In genomic region chr18:78448106-78448505, GRCh38 we compare ENCODE assay signal across 18 cellular contexts.
A peak's percentile ranks its signal among the peaks of the same experiment; 100 is the strongest.
DNase-seq lines count a peak whose midpoint lies in the region; ATAC-seq and TF ChIP-seq lines count a peak whose summit lies in the region.
"Had no signal": no experiment of that assay in that cellular context is flagged by ENCODE, and none has a peak within 500 bp of the region (broad histone marks: within the 10 kb centered on the region; RNA-seq: fewer than 3 reads in every experiment).

No MANE protein-coding gene starts in this region.

- H3K4me3 Mint-ChIP-seq in WTC11: no peak overlapping the region
- no peak overlapping the region for H3K4me3 Mint-ChIP-seq in stimulated activated effector memory CD8-positive, alpha-beta T cell treated with anti-CD3 and anti-CD28 coated beads, Interleukin-12 subunit alpha, Interleukin-12 subunit beta, amount 100 ng/mL, for 72 hours
- H3K4me3 Mint-ChIP-seq in activated naive CD4-positive, alpha-beta T cell treated with anti-CD3 and anti-CD28 coated beads for 36 hours: no peak overlapping the region
- H3K4me3 Mint-ChIP-seq: T-helper 2 cell treated with Interferon-gamma antibody and Interleukin-4, amounts not matched to agents 5 μg/mL and 100 μg/mL, for 36 hours had no signal

- H3K9me3 Mint-ChIP-seq in WTC11: peaks cover 46% of the 10 kb centered on the region
- H3K9me3 Mint-ChIP-seq in stimulated activated effector memory CD8-positive, alpha-beta T cell treated with anti-CD3 and anti-CD28 coated beads, Interleukin-12 subunit alpha, Interleukin-12 subunit beta, amount 100 ng/mL, for 72 hours: no peaks in the 10 kb centered on the region
- no peaks in the 10 kb centered on the region for H3K9me3 Mint-ChIP-seq in activated naive CD4-positive, alpha-beta T cell treated with anti-CD3 and anti-CD28 coated beads for 36 hours

- ATAC-seq in WTC11: peak; percentile 66; the same call in 1 of the 2 replicates
- peak; percentile 13 for ATAC-seq in stimulated activated effector memory CD8-positive, alpha-beta T cell treated with anti-CD3 and anti-CD28 coated beads, Interleukin-12 subunit alpha, Interleukin-12 subunit beta, amount 100 ng/mL, for 72 hours
- ATAC-seq: activated CD4-positive, CD25-positive, alpha-beta regulatory T cell treated with anti-CD3 and anti-CD28 coated beads, Interleukin-2, amount 50 U/mL, for 24 hours; left lobe of liver had no signal

- POLR2A ChIA-PET in WTC11 (lab: Charles Lee): no interaction called here

- H3K36me3 Mint-ChIP-seq in WTC11: peaks cover 35% of the 10 kb centered on the region
- H3K36me3 Mint-ChIP-seq in stimulated activated effector memory CD8-positive, alpha-beta T cell treated with anti-CD3 and anti-CD28 coated beads, Interleukin-12 subunit alpha, Interleukin-12 subunit beta, amount 100 ng/mL, for 72 hours: no peaks in the 10 kb centered on the region
- H3K36me3 Mint-ChIP-seq in activated naive CD4-positive, alpha-beta T cell treated with anti-CD3 and anti-CD28 coated beads for 36 hours (ENCODE audit: low read depth): no peaks in the 10 kb centered on the region
- H3K36me3 Mint-ChIP-seq: CD14-positive monocyte had no signal

- CTCF ChIA-PET in WTC11 (lab: Charles Lee): no interaction called here
- CTCF ChIA-PET in activated naive CD4-positive, alpha-beta T cell treated with anti-CD3 and anti-CD28 coated beads for 36 hours (lab: Charles Lee): no interaction called here

- peaks cover 13% of the 10 kb centered on the region for H3K27me3 Mint-ChIP-seq in WTC11 (ENCODE audit: low read depth)
- H3K27me3 Mint-ChIP-seq in activated naive CD4-positive, alpha-beta T cell treated with anti-CD3 and anti-CD28 coated beads for 36 hours (ENCODE audit: low read depth): no peaks in the 10 kb centered on the region

- DNase-seq in NCI-H345 (lab: John Stamatoyannopoulos, UW) (peak; percentile 23), NCI-H345 treated with DMSO at 0.1 percent for 48 hours (lab: John Stamatoyannopoulos, UW; ENCODE audit: unreplicated experiment) (no peak), NCI-H69 (lab: John Stamatoyannopoulos, UW) (peak; percentile 57), WTC11 (ENCODE audit: low spot score) (peak; percentile 34), NCI-H2196 (lab: John Stamatoyannopoulos, UW; ENCODE audit: unreplicated experiment) (no peak)
- DNase-seq in stimulated activated effector memory CD8-positive, alpha-beta T cell treated with anti-CD3 and anti-CD28 coated beads, Interleukin-12 subunit alpha, Interleukin-12 subunit beta, amount 100 ng/mL, for 72 hours (ENCODE audit: low spot score in 2 of 2): no peak
- DNase-seq in stimulated activated CD4-positive, alpha-beta T cell treated with anti-CD3 and anti-CD28 coated beads, Interleukin-4, amount 100 ng/mL, for 1 hour: no peak
- DNase-seq in activated naive CD4-positive, alpha-beta T cell treated with anti-CD3 and anti-CD28 coated beads for 36 hours: no peak
- DNase-seq: dermis blood vessel endothelial cell; NCI-H2081 treated with DMSO at 0.1 percent for 48 hours; SIG-M5; stimulated activated CD4-positive, alpha-beta T cell treated with anti-CD3 and anti-CD28 coated beads, Interleukin-15, amount 100 ng/mL, for 24 hours; stimulated activated naive CD4-positive, alpha-beta T cell treated with Interleukin-2 at 50 U/mL for 16 hours; trophoblast cell had no signal

- no peak for TF ChIP-seq CTCF in WTC11 (IDR thresholded peaks at IDR 0.05)

- H3K4me1 Mint-ChIP-seq in WTC11: peaks cover 7% of the 10 kb centered on the region
- no peaks in the 10 kb centered on the region for H3K4me1 Mint-ChIP-seq in stimulated activated effector memory CD8-positive, alpha-beta T cell treated with anti-CD3 and anti-CD28 coated beads, Interleukin-12 subunit alpha, Interleukin-12 subunit beta, amount 100 ng/mL, for 72 hours
- no peaks in the 10 kb centered on the region for H3K4me1 Mint-ChIP-seq in activated naive CD4-positive, alpha-beta T cell treated with anti-CD3 and anti-CD28 coated beads for 36 hours (ENCODE audit: low read depth)
- H3K4me1 Mint-ChIP-seq: CD14-positive monocyte had no signal

- intact Hi-C loops in activated naive CD4-positive, alpha-beta T cell treated with anti-CD3 and anti-CD28 coated beads for 36 hours (cut with micrococcal nuclease): no loop called here

- H3K27ac Mint-ChIP-seq in WTC11: no peak overlapping the region
- no peak overlapping the region for H3K27ac Mint-ChIP-seq in stimulated activated effector memory CD8-positive, alpha-beta T cell treated with anti-CD3 and anti-CD28 coated beads, Interleukin-12 subunit alpha, Interleukin-12 subunit beta, amount 100 ng/mL, for 72 hours
- H3K27ac Mint-ChIP-seq in activated naive CD4-positive, alpha-beta T cell treated with anti-CD3 and anti-CD28 coated beads for 36 hours: no peak overlapping the region
- H3K27ac Mint-ChIP-seq: CD14-positive monocyte; T-helper 2 cell treated with Interferon-gamma antibody and Interleukin-4, amounts not matched to agents 5 μg/mL and 100 μg/mL, for 36 hours had no signal

TF ChIP-seq in WTC11, 78 proteins besides CTCF, POLR2A, EP300 and RAD21:
- TF ChIP-seq ZNF138 (CRISPR knock-in tag; conservative IDR thresholded peaks at IDR 0.05): no peak
- no peak for TF ChIP-seq HMGA2 (CRISPR knock-in tag; IDR thresholded peaks at IDR 0.05)
- no peak for TF ChIP-seq MAX (CRISPR knock-in tag; IDR thresholded peaks at IDR 0.05)
- TF ChIP-seq FOXK1 (CRISPR knock-in tag; IDR thresholded peaks at IDR 0.05): no peak
- no peak for TF ChIP-seq ATF1 (CRISPR knock-in tag; IDR thresholded peaks at IDR 0.05)
- no peak for TF ChIP-seq NFE2L1 (CRISPR knock-in tag; IDR thresholded peaks at IDR 0.05)

Comparison
In these comparisons a context has a peak if more than half of its experiments do, and no peak if none do; other contexts are left out.
1. DNase-seq: peak in NCI-H345 (single experiment), NCI-H69 (single experiment) and WTC11 (single experiment); none in NCI-H345 treated with DMSO at 0.1 percent for 48 hours (single experiment), stimulated activated effector memory CD8-positive, alpha-beta T cell treated with anti-CD3 and anti-CD28 coated beads, Interleukin-12 subunit alpha, Interleukin-12 subunit beta, amount 100 ng/mL, for 72 hours (0 of 2), NCI-H2196 (single experiment), stimulated activated CD4-positive, alpha-beta T cell treated with anti-CD3 and anti-CD28 coated beads, Interleukin-4, amount 100 ng/mL, for 1 hour (single experiment) and activated naive CD4-positive, alpha-beta T cell treated with anti-CD3 and anti-CD28 coated beads for 36 hours (single experiment).